Comparison of ENCODE assay signal across 28 cellular contexts in genomic region chr1:248114890-248115289, GRCh38. TPM values are rescaled to one million over a fixed set of nuclear protein-coding genes. Genes with fewer than 3 reads are reported as not detected.
DNase-seq lines count a peak whose midpoint lies in the region; ATAC-seq and TF ChIP-seq lines count a peak whose summit lies in the region.
"Had no signal": no experiment of that assay in that cellular context is flagged by ENCODE, and none has a peak within 500 bp of the region (broad histone marks: within the 10 kb centered on the region; RNA-seq: fewer than 3 reads in every experiment).

No MANE protein-coding gene starts in this region.

- no peaks in the 10 kb centered on the region for H3K4me1 Mint-ChIP-seq in HFFc6 (ENCODE audit: low read depth)
- H3K4me1 Mint-ChIP-seq: CD4-positive, alpha-beta memory T cell had no signal

- no peaks in the 10 kb centered on the region for H3K36me3 ChIP-seq in effector memory CD4-positive, alpha-beta T cell (ENCODE audit: control insufficient read depth, insufficient read depth, low read length)

- peak overlapping the region; percentile 42; the same call in 1 of the 2 replicates for H3K4me3 Mint-ChIP-seq in HFFc6
- H3K4me3 Mint-ChIP-seq: CD4-positive, alpha-beta memory T cell had no signal

- H3K27ac Mint-ChIP-seq in HFFc6: peak overlapping the region; percentile 60; the same call in 1 of the 2 replicates
- H3K27ac Mint-ChIP-seq: CD4-positive, alpha-beta memory T cell had no signal

- TF ChIP-seq CTCF in HFFc6 (IDR thresholded peaks at IDR 0.05) (no peak), fibroblast of mammary gland (conservative IDR thresholded peaks at IDR 0.05; ENCODE audit: control insufficient read depth, insufficient read depth, low read depth, low read length) (no peak)

- H3K9me3 Mint-ChIP-seq in HFFc6: peaks cover 32% of the 10 kb centered on the region

- H3K9me3 ChIP-seq in effector memory CD4-positive, alpha-beta T cell (ENCODE audit: control insufficient read depth, low read length): peaks cover 13% of the 10 kb centered on the region

- no peak for ATAC-seq in GM18520 (IDR thresholded peaks at IDR 0.05; ENCODE audit: unreplicated experiment)
- ATAC-seq: A549, GM12878, K562 had no signal

- no peak overlapping the region for H3K4me3 ChIP-seq in fibroblast of mammary gland (ENCODE audit: control insufficient read depth, low read depth, low read length)
- no peak overlapping the region for H3K4me3 ChIP-seq in effector memory CD4-positive, alpha-beta T cell (ENCODE audit: insufficient read depth, low read depth, low read length, poor library complexity, severe bottlenecking)
- H3K4me3 ChIP-seq: A549, GM12878, K562 had no signal

- peak; percentile 72 for DNase-seq in CMK (ENCODE audit: low read depth)
- DNase-seq in HFFc6: no peak
- DNase-seq in RPMI7951 (ENCODE audit: low read depth): peak; percentile 59
- DNase-seq in fibroblast of mammary gland (ENCODE audit: low read depth): peak; percentile 5
- DNase-seq in ACHN: no peak
- DNase-seq in effector memory CD4-positive, alpha-beta T cell: no peak
- DNase-seq: C1 segment of cervical spinal cord; Caco-2; CD4-positive, alpha-beta memory T cell; DMS79; EL; GDM1; GOT3; MV-4-11; NCI-H1105 treated with DMSO at 0.1 percent for 48 hours; NCI-H2029; NCI-H446; NCI-H524 treated with DMSO at 0.1 percent for 48 hours; NCI-H82; SIG-M5 had no signal

- no peaks in the 10 kb centered on the region for H3K27me3 Mint-ChIP-seq in HFFc6 (ENCODE audit: insufficient read depth)
- H3K27me3 Mint-ChIP-seq: CD4-positive, alpha-beta memory T cell had no signal

- in situ Hi-C loops in ACHN (cut with HindIII; ENCODE audit: low pct_ligation_motif_present, low pct_unique_long_range_greater_than_20kb, low sequenced_read_pairs): no loop called here

- H3K36me3 Mint-ChIP-seq in HFFc6 (ENCODE audit: low read depth): peaks cover 12% of the 10 kb centered on the region; the same call in 1 of the 2 replicates

- H3K27me3 ChIP-seq in effector memory CD4-positive, alpha-beta T cell (replicated peaks; ENCODE audit: control insufficient read depth, insufficient read depth, low read length, poor library complexity, severe bottlenecking): no peaks in the 10 kb centered on the region

- H3K27ac ChIP-seq in effector memory CD4-positive, alpha-beta T cell (ENCODE audit: insufficient read depth, low read length, poor library complexity, severe bottlenecking): no peak overlapping the region
- H3K27ac ChIP-seq: A549, RWPE1 had no signal

- H3K4me1 ChIP-seq in effector memory CD4-positive, alpha-beta T cell (ENCODE audit: control insufficient read depth, insufficient read depth, low read length, poor library complexity, severe bottlenecking): no peaks in the 10 kb centered on the region
- H3K4me1 ChIP-seq: A549, Caco-2 had no signal

RNA-seq across cellular contexts. Expression of gene OR2L13, which starts 19.9 kb away (rescaled TPM):
- not detected for total RNA-seq in HFFc6 (2021; fragmentation: NEBNext Ultra II Directional; extraction: Animal tissue kit (Norgen Biotek cat#: 25700))
- total RNA-seq in RPMI7951 (2014; rRNA removed; shearing (Covaris generic)): not detected in 2 replicates
- total RNA-seq: Caco-2; GM12878; K562; LHCN-M2; MCF 10A; T-helper 1 cell treated with Interleukin-12 subunit alpha and Interleukin-12 subunit beta and Interleukin-4 antibody, amounts not matched to agents 30 ng/mL and 1 ng/mL, for 36 hours had no signal

RNA-seq across cellular contexts. Expression of gene OR2M5, which starts 30.1 kb away (rescaled TPM):
- not detected for total RNA-seq in HFFc6 (2021; fragmentation: NEBNext Ultra II Directional; extraction: Animal tissue kit (Norgen Biotek cat#: 25700))
- total RNA-seq in RPMI7951 (2014; rRNA removed; shearing (Covaris generic)): not detected in 2 replicates
- total RNA-seq: Caco-2; CD4-positive, alpha-beta memory T cell; GM12878; K562; LHCN-M2; MCF 10A; T-helper 1 cell treated with Interleukin-12 subunit alpha and Interleukin-12 subunit beta and Interleukin-4 antibody, amounts not matched to agents 30 ng/mL and 1 ng/mL, for 36 hours had no signal

RNA-seq across cellular contexts. Expression of gene OR2M2, which starts 59.7 kb away (rescaled TPM):
- not detected for total RNA-seq in HFFc6 (2021; fragmentation: NEBNext Ultra II Directional; extraction: Animal tissue kit (Norgen Biotek cat#: 25700))
- not detected in 2 replicates for total RNA-seq in RPMI7951 (2014; rRNA removed; shearing (Covaris generic))
- total RNA-seq: Caco-2; CD4-positive, alpha-beta memory T cell; GM12878; K562; LHCN-M2; MCF 10A; T-helper 1 cell treated with Interleukin-12 subunit alpha and Interleukin-12 subunit beta and Interleukin-4 antibody, amounts not matched to agents 30 ng/mL and 1 ng/mL, for 36 hours had no signal

Comparison
In these comparisons a context has a peak if more than half of its experiments do, and no peak if none do; other contexts are left out.
1. DNase-seq: peak in CMK (single experiment), RPMI7951 (single experiment) and fibroblast of mammary gland (single experiment); none in HFFc6 (single experiment), ACHN (single experiment) and effector memory CD4-positive, alpha-beta T cell (0 of 3).